ENCODE assay signal across 8 cellular contexts in genomic region chr20:50153500-50154377, GRCh38. TPM values are rescaled to one million over a fixed set of nuclear protein-coding genes. Genes with fewer than 3 reads are reported as not detected.
DNase-seq lines count a peak whose midpoint lies in the region; TF ChIP-seq lines count a peak whose summit lies in the region.

Gene PEDS1 (minus strand): TSS chr20:50153723. CDS start chr20:50153637, 86 bp downstream.

- H3K4me3 ChIP-seq in DOHH2 (ENCODE audit: low read length), result peak within 1 kb of the TSS; percentile 86
- peak within 1 kb of the TSS; percentile 82 for H3K4me3 ChIP-seq in GM23248
- H3K4me3 ChIP-seq in stomach smooth muscle (ENCODE audit: low read length in 2 of 2), result peak within 1 kb of the TSS; percentile 90 to 91

- H3K4me1 ChIP-seq in DOHH2 (ENCODE audit: control insufficient read depth, low read length) (peaks cover 23% of the 10 kb centered on the region), GM23248 (ENCODE audit: insufficient read depth) (peaks cover 28% of the 10 kb centered on the region), stomach smooth muscle (ENCODE audit: control insufficient read depth, insufficient read depth, low read length) (peaks cover 44% of the 10 kb centered on the region)

- H2AFZ ChIP-seq in GM23248, result peak within 1 kb of the TSS; percentile 74

- H3K79me2 ChIP-seq in DOHH2 (ENCODE audit: control insufficient read depth, low read length) (peaks cover 41% of the 10 kb centered on the region), GM23248 (ENCODE audit: insufficient read depth) (peaks cover 47% of the 10 kb centered on the region)

- H3K4me2 ChIP-seq in DOHH2 (ENCODE audit: low read length), result peak within 1 kb of the TSS; percentile 92
- H3K4me2 ChIP-seq in GM23248 (ENCODE audit: unreplicated experiment), result peak within 1 kb of the TSS; percentile 94

- H3F3A ChIP-seq in DOHH2 (ENCODE audit: control insufficient read depth, insufficient read depth) (no peaks in the 10 kb centered on the region), GM23248 (ENCODE audit: insufficient read depth) (no peaks in the 10 kb centered on the region)

- H3K9ac ChIP-seq in GM23248 (peak within 1 kb of the TSS; percentile 90), stomach smooth muscle (ENCODE audit: low read length in 2 of 2) (peak within 1 kb of the TSS; percentile 91 to 93)

- H3K9me3 ChIP-seq in DOHH2 (ENCODE audit: control insufficient read depth, insufficient read depth, low read length), result no peaks in the 10 kb centered on the region
- H3K9me3 ChIP-seq in GM23248 (ENCODE audit: low read depth), result no peaks in the 10 kb centered on the region
- H3K9me3 ChIP-seq in stomach smooth muscle (ENCODE audit: control insufficient read depth in 2 of 2, low read length in 2 of 2), result no peaks in the 10 kb centered on the region

- no peaks in the 10 kb centered on the region for H4K20me1 ChIP-seq in DOHH2 (ENCODE audit: control insufficient read depth, insufficient read depth, low read depth, low read length)
- H4K20me1 ChIP-seq in GM23248 (ENCODE audit: insufficient read depth), result no peaks in the 10 kb centered on the region

- in situ Hi-C loops in GM23248 (cut with MboI), result no loop called here

- 1 to 3% methylated on average over 48 to 77 of the region's 99 CpGs for WGBS in GM23248 (ENCODE audit: low coverage in 1 of 2, low lambda C conversion rate in 2 of 2, missing lambda C conversion rate in 2 of 2), 2 experiments

- H3K27me3 ChIP-seq in DOHH2 (ENCODE audit: control insufficient read depth, low read length) (no peaks in the 10 kb centered on the region), GM23248 (replicated peaks; ENCODE audit: insufficient read depth) (no peaks in the 10 kb centered on the region), stomach smooth muscle (ENCODE audit: control insufficient read depth in 1 of 2, insufficient read depth in 2 of 2, low read length in 2 of 2) (no peaks in the 10 kb centered on the region)

- H3K27ac ChIP-seq in DOHH2 (ENCODE audit: low read depth, low read length), result no peak within 1 kb of the TSS
- H3K27ac ChIP-seq in GM23248, result peak within 1 kb of the TSS; percentile 61
- H3K27ac ChIP-seq in stomach smooth muscle (ENCODE audit: low read length), result peak within 1 kb of the TSS; percentile 79

- H3K36me3 Mint-ChIP-seq in neural crest cell (ENCODE audit: low read depth), result no peaks in the 10 kb centered on the region

- TF ChIP-seq CTCF in DOHH2 (IDR thresholded peaks at IDR 0.05; ENCODE audit: low read depth, low read length, poor library complexity, severe bottlenecking) (no peak), neural crest cell (conservative IDR thresholded peaks at IDR 0.05) (no peak)

- DNase-seq in GM23248 (peak; percentile 98), LHCN-M2 (ENCODE audit: low read depth) (peak; percentile 86), SHP77 treated with DMSO at 0.1 percent for 48 hours (lab: John Stamatoyannopoulos, UW) (peak; percentile 56), fibroblast of the conjunctiva (ENCODE audit: low read depth) (peak; percentile 75), neural crest cell (ENCODE audit: low read depth, low spot score) (peak; percentile 79)
- DNase-seq in activated effector memory CD4-positive, alpha-beta T cell treated with anti-CD3 and anti-CD28 coated beads, Interleukin-2, amount 50 U/mL, for 16 hours, result peak; percentile 94

- H3K9me3 Mint-ChIP-seq in neural crest cell, result no peaks in the 10 kb centered on the region

- H3K27ac Mint-ChIP-seq in neural crest cell (ENCODE audit: unreplicated experiment), result peak within 1 kb of the TSS; percentile 84

- no peaks in the 10 kb centered on the region for H3K27me3 Mint-ChIP-seq in neural crest cell (ENCODE audit: low read depth)

- H3K9me2 ChIP-seq in DOHH2 (replicated peaks; ENCODE audit: control insufficient read depth, low read length) (no peaks in the 10 kb centered on the region), GM23248 (ENCODE audit: insufficient read depth) (no peaks in the 10 kb centered on the region)

- H3K4me1 Mint-ChIP-seq in neural crest cell, result peaks cover 36% of the 10 kb centered on the region

- H3K36me3 ChIP-seq in DOHH2 (ENCODE audit: control insufficient read depth, low read length) (peaks cover 14% of the 10 kb centered on the region), GM23248 (ENCODE audit: low read depth) (no peaks in the 10 kb centered on the region), stomach smooth muscle (ENCODE audit: control insufficient read depth in 2 of 2, insufficient read depth in 2 of 2, low read length in 2 of 2) (no peaks in the 10 kb centered on the region)

- peak within 1 kb of the TSS; percentile 91 for H3K4me3 Mint-ChIP-seq in neural crest cell

RNA-seq across cellular contexts. Expression of gene PEDS1, which starts in this region (rescaled TPM):
- 54.6 and 55.7 TPM in 2 replicates for total RNA-seq in GM23248 (2014; rRNA removed; shearing (Covaris generic))
- 53.9 and 54.0 TPM in 2 replicates for polyA plus RNA-seq in GM23248 (2016; fragmentation: Nextera tagmentation; extraction: Ambion mirVana)
- total RNA-seq in LHCN-M2 (2014; rRNA removed) (25.8 and 37.7 TPM in 2 replicates), neural crest cell (26.1 and 29.1 TPM in 2 replicates)
- 23.8 TPM for polyA plus RNA-seq in LHCN-M2 (2012)
